Comparison of ENCODE assay signal across 29 cellular contexts in genomic region chr5:57410374-57411320, GRCh38.
DNase-seq lines count a peak whose midpoint lies in the region; ATAC-seq and TF ChIP-seq lines count a peak whose summit lies in the region.
"Had no signal": no experiment of that assay in that cellular context is flagged by ENCODE, and none has a peak within 500 bp of the region (broad histone marks: within the 10 kb centered on the region; RNA-seq: fewer than 3 reads in every experiment).

No MANE protein-coding gene starts in this region.

- H3K79me2 ChIP-seq in neural progenitor cell (ENCODE audit: low read depth): no peaks in the 10 kb centered on the region
- H3K79me2 ChIP-seq: hepatocyte had no signal

- H4K20me1 ChIP-seq in neural progenitor cell (ENCODE audit: low read depth): no peaks in the 10 kb centered on the region

- no peak for TF ChIP-seq CTCF in neural progenitor cell (IDR thresholded peaks at IDR 0.05)

- H3K4me1 ChIP-seq in adipocyte (ENCODE audit: control insufficient read depth, insufficient read depth, low read length) (peaks cover 74% of the 10 kb centered on the region), neural progenitor cell (no peaks in the 10 kb centered on the region)

- no peaks in the 10 kb centered on the region for H3K4me1 Mint-ChIP-seq in neural progenitor cell
- H3K4me1 Mint-ChIP-seq: activated naive CD8-positive, alpha-beta T cell treated with anti-CD3 and anti-CD28 coated beads for 36 hours; activated T-helper 17 cell treated with anti-CD3 and anti-CD28 coated beads, Interleukin-2, amount 50 U/mL, for 72 hours; natural killer cell had no signal

- DNase-seq in ACHN (peak; percentile 11), LHCN-M2 (ENCODE audit: low read depth) (peak; percentile 2), adipocyte (ENCODE audit: low read depth) (no peak), left ventricle myocardium superior (no peak), RKO (ENCODE audit: low spot score) (no peak), NCI-H774 (lab: John Stamatoyannopoulos, UW) (no peak), neural progenitor cell (ENCODE audit: low spot score) (no peak)
- DNase-seq: activated CD4-positive, alpha-beta T cell treated with anti-CD3 and anti-CD28 coated beads, Interleukin-2, amount 50 U/mL, for 48 hours; activated CD4-positive, CD25-positive, alpha-beta regulatory T cell; activated CD8-positive, alpha-beta memory T cell treated with anti-CD3 and anti-CD28 coated beads, Interleukin-2, amount 50 U/mL, for 4 hours; activated naive CD8-positive, alpha-beta T cell treated with anti-CD3 and anti-CD28 coated beads for 36 hours; body of pancreas; C1 segment of cervical spinal cord; Calu3; effector memory CD8-positive, alpha-beta T cell; EL; foreskin melanocyte; natural killer cell; NCI-H1436; NCI-H82; SHP77 treated with DMSO at 0.1 percent for 48 hours; stimulated activated CD4-positive, alpha-beta T cell treated with anti-CD3 and anti-CD28 coated beads, Interleukin-4, amount 100 ng/mL, for 4 hours; SW 1271 had no signal

- no peak overlapping the region for H3K4me3 ChIP-seq in adipocyte (ENCODE audit: low read length)
- H3K4me3 ChIP-seq in neural progenitor cell: no peak overlapping the region
- H3K4me3 ChIP-seq: body of pancreas, hepatocyte had no signal

- no peaks in the 10 kb centered on the region for H3K27me3 Mint-ChIP-seq in neural progenitor cell (ENCODE audit: insufficient read depth, low read depth)
- H3K27me3 Mint-ChIP-seq: activated naive CD8-positive, alpha-beta T cell treated with anti-CD3 and anti-CD28 coated beads for 36 hours; activated T-helper 17 cell treated with anti-CD3 and anti-CD28 coated beads, Interleukin-2, amount 50 U/mL, for 72 hours; effector memory CD8-positive, alpha-beta T cell had no signal

- H3K9ac ChIP-seq in adipocyte (ENCODE audit: low read length) (peak overlapping the region; percentile 51), neural progenitor cell (no peak overlapping the region)

- in situ Hi-C loops in ACHN (cut with HindIII; ENCODE audit: low pct_ligation_motif_present, low pct_unique_long_range_greater_than_20kb, low sequenced_read_pairs): no loop called here

- no peak overlapping the region for H3K4me3 Mint-ChIP-seq in neural progenitor cell
- H3K4me3 Mint-ChIP-seq: activated naive CD8-positive, alpha-beta T cell treated with anti-CD3 and anti-CD28 coated beads for 36 hours; activated T-helper 17 cell treated with anti-CD3 and anti-CD28 coated beads, Interleukin-2, amount 50 U/mL, for 72 hours; effector memory CD8-positive, alpha-beta T cell; mesothelial cell of epicardium; natural killer cell had no signal

- intact Hi-C loops in left ventricle myocardium superior (cut with micrococcal nuclease): no loop called here

- H3K9me3 ChIP-seq in adipocyte (ENCODE audit: control insufficient read depth, low read length) (no peaks in the 10 kb centered on the region), neural progenitor cell (ENCODE audit: low read depth) (no peaks in the 10 kb centered on the region)
- H3K9me3 ChIP-seq: body of pancreas had no signal

- ATAC-seq in left ventricle myocardium superior (peak; percentile 47), HG02798 (IDR thresholded peaks at IDR 0.05; ENCODE audit: poor library complexity, unreplicated experiment) (no peak)
- ATAC-seq: activated T-helper 17 cell treated with anti-CD3 and anti-CD28 coated beads, Interleukin-2, amount 50 U/mL, for 72 hours; body of pancreas; effector memory CD8-positive, alpha-beta T cell; esophagus mucosa; left lobe of liver; natural killer cell had no signal

- no peak overlapping the region for H3K27ac Mint-ChIP-seq in neural progenitor cell
- H3K27ac Mint-ChIP-seq: activated naive CD8-positive, alpha-beta T cell treated with anti-CD3 and anti-CD28 coated beads for 36 hours; activated T-helper 17 cell treated with anti-CD3 and anti-CD28 coated beads, Interleukin-2, amount 50 U/mL, for 72 hours; effector memory CD8-positive, alpha-beta T cell; mesothelial cell of epicardium; natural killer cell had no signal

- H3K36me3 Mint-ChIP-seq in neural progenitor cell: no peaks in the 10 kb centered on the region
- H3K36me3 Mint-ChIP-seq: activated naive CD8-positive, alpha-beta T cell treated with anti-CD3 and anti-CD28 coated beads for 36 hours; mesothelial cell of epicardium; natural killer cell had no signal

- no peaks in the 10 kb centered on the region for H3K27me3 ChIP-seq in adipocyte (replicated peaks; ENCODE audit: control insufficient read depth, insufficient read depth, low read length)
- no peaks in the 10 kb centered on the region for H3K27me3 ChIP-seq in neural progenitor cell
- H3K27me3 ChIP-seq: body of pancreas, hepatocyte had no signal

- no peak overlapping the region for H3K4me2 ChIP-seq in neural progenitor cell
- H3K4me2 ChIP-seq: hepatocyte had no signal

- H3K36me3 ChIP-seq in adipocyte (ENCODE audit: control insufficient read depth, insufficient read depth, low read length, severe bottlenecking) (no peaks in the 10 kb centered on the region), neural progenitor cell (no peaks in the 10 kb centered on the region)

- H3K9me3 Mint-ChIP-seq in neural progenitor cell: no peaks in the 10 kb centered on the region
- H3K9me3 Mint-ChIP-seq: activated naive CD8-positive, alpha-beta T cell treated with anti-CD3 and anti-CD28 coated beads for 36 hours; activated T-helper 17 cell treated with anti-CD3 and anti-CD28 coated beads, Interleukin-2, amount 50 U/mL, for 72 hours; effector memory CD8-positive, alpha-beta T cell; mesothelial cell of epicardium; natural killer cell had no signal

- H3F3A ChIP-seq in neural progenitor cell (ENCODE audit: low read depth): no peaks in the 10 kb centered on the region

- no peak overlapping the region for H3K27ac ChIP-seq in neural progenitor cell
- H3K27ac ChIP-seq: body of pancreas, hepatocyte had no signal

- H2AFZ ChIP-seq in neural progenitor cell (replicated peaks): no peak overlapping the region
- H2AFZ ChIP-seq: hepatocyte had no signal

Comparison
In these comparisons a context has a peak if more than half of its experiments do, and no peak if none do; other contexts are left out.
1. DNase-seq: peak in ACHN (single experiment) and LHCN-M2 (single experiment); none in adipocyte (single experiment), left ventricle myocardium superior (single experiment), RKO (single experiment), NCI-H774 (single experiment) and neural progenitor cell (single experiment).